In the genomic region with DNA sequence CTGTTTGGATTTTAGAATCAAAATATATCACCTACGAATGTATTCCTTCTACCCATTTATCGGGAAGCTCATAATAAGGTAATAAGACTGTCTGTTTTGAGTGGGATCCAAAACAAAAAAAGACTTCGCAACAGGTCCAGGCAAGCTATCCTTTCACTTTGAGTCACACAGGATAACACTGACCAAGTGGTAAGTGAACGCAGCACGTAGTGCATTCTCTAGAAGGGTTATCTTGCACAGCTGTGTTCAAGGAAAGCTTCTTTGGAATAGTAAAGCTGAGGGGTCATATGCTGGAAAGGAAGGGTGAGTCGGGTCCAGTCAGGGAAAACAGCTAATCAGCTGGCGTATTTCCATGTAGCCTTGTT, we compare ENCODE assay signal across 9 cellular contexts. TPM values are rescaled to one million over a fixed set of nuclear protein-coding genes. Genes with fewer than 3 reads are reported as not detected.
DNase-seq lines count a peak whose midpoint lies in the region; ATAC-seq and TF ChIP-seq lines count a peak whose summit lies in the region.
"Had no signal": no experiment of that assay in that cellular context is flagged by ENCODE, and none has a peak within 500 bp of the region (broad histone marks: within the 10 kb centered on the region; RNA-seq: fewer than 3 reads in every experiment).

No MANE protein-coding gene starts in this region.

- H3K4me3 Mint-ChIP-seq in GM23338 (peak overlapping the region; percentile 85), brain (peak overlapping the region; percentile 81 to 91 (median 84))

- H3K9me2 ChIP-seq in GM23338 (ENCODE audit: insufficient read depth) = no peaks in the 10 kb centered on the region

- H3K4me1 Mint-ChIP-seq in GM23338 = peaks cover 34% of the 10 kb centered on the region
- H3K4me1 Mint-ChIP-seq in brain = peaks cover 51% of the 10 kb centered on the region

- H3K36me3 Mint-ChIP-seq in GM23338 (ENCODE audit: low read depth) (no peaks in the 10 kb centered on the region), brain (no peaks in the 10 kb centered on the region)

- H3F3A ChIP-seq in GM23338 (replicated peaks; ENCODE audit: low read depth) = no peaks in the 10 kb centered on the region

- H3K27me3 Mint-ChIP-seq in GM23338 (ENCODE audit: insufficient read depth, low read depth, poor library complexity) (peaks cover 66% of the 10 kb centered on the region), brain (peaks cover 49% of the 10 kb centered on the region)

- H3K9me3 Mint-ChIP-seq in GM23338 (no peaks in the 10 kb centered on the region), brain (peaks cover 0 to 2% (median 0%) of the 10 kb centered on the region in 5 experiments)
- H3K9me3 Mint-ChIP-seq: activated T-helper 2 cell treated with anti-CD3 and anti-CD28 coated beads, Interferon-gamma antibody, Interleukin-2, Interleukin-4, amounts not matched to agents 10 μg/mL and 5 μg/mL and 100 μg/mL, durations not matched to agents 14 hours and 24 hours and 36 hours had no signal

- H3K27me3 ChIP-seq in ACC112 (ENCODE audit: insufficient read depth, low read length) (peaks cover 40% of the 10 kb centered on the region), GM23338 (ENCODE audit: insufficient read depth) (peaks cover 88% of the 10 kb centered on the region), lower lobe of right lung (ENCODE audit: low read depth) (peaks cover 11% of the 10 kb centered on the region)

- H3K9me3 ChIP-seq in lower lobe of right lung = no peaks in the 10 kb centered on the region

- intact Hi-C loops in lower lobe of right lung (cut with DNase I) = no loop called here

- H2AFZ ChIP-seq in ACC112 (ENCODE audit: low read length, unreplicated experiment) (peak overlapping the region; percentile 80), GM23338 (peak overlapping the region; percentile 95; the same call in 1 of the 2 replicates)

- peak overlapping the region; percentile 77 for H3K4me3 ChIP-seq in ACC112 (ENCODE audit: low read depth, low read length)
- H3K4me3 ChIP-seq in GM23338 = peak overlapping the region; percentile 76
- peak overlapping the region; percentile 54 for H3K4me3 ChIP-seq in lower lobe of right lung

- H3K79me2 ChIP-seq in ACC112 (ENCODE audit: control insufficient read depth, insufficient read depth, low read length, unreplicated experiment) (no peaks in the 10 kb centered on the region), GM23338 (replicated peaks; ENCODE audit: insufficient read depth) (no peaks in the 10 kb centered on the region)

- H3K27ac Mint-ChIP-seq in GM23338 (no peak overlapping the region), brain (peak overlapping the region in 1 of 5 experiments; percentile 33)
- H3K27ac Mint-ChIP-seq: activated T-helper 2 cell treated with anti-CD3 and anti-CD28 coated beads, Interferon-gamma antibody, Interleukin-2, Interleukin-4, amounts not matched to agents 10 μg/mL and 5 μg/mL and 100 μg/mL, durations not matched to agents 14 hours and 24 hours and 36 hours had no signal

- peak overlapping the region; percentile 88 for H3K4me2 ChIP-seq in GM23338

- no peak for ATAC-seq in GM23338
- peak in 1 of 2 donors; percentile 57 for ATAC-seq in lower lobe of right lung
- ATAC-seq in HG02973 (IDR thresholded peaks at IDR 0.05; ENCODE audit: unreplicated experiment) = no peak
- no peak for ATAC-seq in HG03571 (IDR thresholded peaks at IDR 0.05; ENCODE audit: unreplicated experiment)

- H3K36me3 ChIP-seq in ACC112 (ENCODE audit: insufficient read depth, low read length) = no peaks in the 10 kb centered on the region
- no peaks in the 10 kb centered on the region for H3K36me3 ChIP-seq in GM23338 (ENCODE audit: insufficient read depth)
- no peaks in the 10 kb centered on the region for H3K36me3 ChIP-seq in lower lobe of right lung

- DNase-seq in GM23338 (ENCODE audit: low spot score) (no peak), lower lobe of right lung (no peak), NCI-H1694 (lab: John Stamatoyannopoulos, UW) (no peak), NCI-H2227 treated with DMSO at 0.1 percent for 48 hours (lab: John Stamatoyannopoulos, UW) (no peak)

- TF ChIP-seq CTCF in GM23338 (conservative IDR thresholded peaks at IDR 0.05; ENCODE audit: low read depth in 2 of 2) = no peak
- TF ChIP-seq CTCF in brain (conservative IDR thresholded peaks at IDR 0.05) = no peak
- TF ChIP-seq CTCF in lower lobe of right lung (IDR thresholded peaks at IDR 0.05) = no peak

- no peaks in the 10 kb centered on the region; the same call in none of the 2 replicates for H4K20me1 ChIP-seq in GM23338 (replicated peaks; ENCODE audit: insufficient read depth)

- H3K27ac ChIP-seq in ACC112 (ENCODE audit: low read depth, low read length) (no peak overlapping the region), GM23338 (ENCODE audit: low read depth) (no peak overlapping the region), lower lobe of right lung (peak overlapping the region; percentile 81)

- H3K4me1 ChIP-seq in ACC112 (ENCODE audit: control insufficient read depth, insufficient read depth, low read length, unreplicated experiment) (peaks cover 5% of the 10 kb centered on the region), GM23338 (ENCODE audit: insufficient read depth) (peaks cover 14% of the 10 kb centered on the region; the same call in 1 of the 2 replicates), lower lobe of right lung (peaks cover 24% of the 10 kb centered on the region)

TF ChIP-seq in GM23338, 12 proteins besides CTCF, POLR2A, EP300 and RAD21 (continues in another document):
- TF ChIP-seq ZNF114 (CRISPR knock-in tag; IDR thresholded peaks at IDR 0.05) (no peak), ZNF331 (CRISPR knock-in tag; IDR thresholded peaks at IDR 0.05; ENCODE audit: low read depth) (no peak), CREB1 (CRISPR knock-in tag; IDR thresholded peaks at IDR 0.05; ENCODE audit: low read depth) (no peak), NANOG (IDR thresholded peaks at IDR 0.05; ENCODE audit: borderline replicate concordance) (no peak), EZH2 (IDR thresholded peaks at IDR 0.05; ENCODE audit: low read depth, unreplicated experiment) (no peak), JUNB (IDR thresholded peaks at IDR 0.05; ENCODE audit: unreplicated experiment) (no peak), EZH2phosphoT487 (IDR thresholded peaks at IDR 0.05; ENCODE audit: unreplicated experiment) (no peak), STAT1 (IDR thresholded peaks at IDR 0.05; ENCODE audit: unreplicated experiment) (no peak)
- TF ChIP-seq, protein P1, sequence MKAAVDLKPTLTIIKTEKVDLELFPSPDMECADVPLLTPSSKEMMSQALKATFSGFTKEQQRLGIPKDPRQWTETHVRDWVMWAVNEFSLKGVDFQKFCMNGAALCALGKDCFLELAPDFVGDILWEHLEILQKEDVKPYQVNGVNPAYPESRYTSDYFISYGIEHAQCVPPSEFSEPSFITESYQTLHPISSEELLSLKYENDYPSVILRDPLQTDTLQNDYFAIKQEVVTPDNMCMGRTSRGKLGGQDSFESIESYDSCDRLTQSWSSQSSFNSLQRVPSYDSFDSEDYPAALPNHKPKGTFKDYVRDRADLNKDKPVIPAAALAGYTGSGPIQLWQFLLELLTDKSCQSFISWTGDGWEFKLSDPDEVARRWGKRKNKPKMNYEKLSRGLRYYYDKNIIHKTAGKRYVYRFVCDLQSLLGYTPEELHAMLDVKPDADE (IDR thresholded peaks at IDR 0.05) = no peak
- TF ChIP-seq, protein P2, sequence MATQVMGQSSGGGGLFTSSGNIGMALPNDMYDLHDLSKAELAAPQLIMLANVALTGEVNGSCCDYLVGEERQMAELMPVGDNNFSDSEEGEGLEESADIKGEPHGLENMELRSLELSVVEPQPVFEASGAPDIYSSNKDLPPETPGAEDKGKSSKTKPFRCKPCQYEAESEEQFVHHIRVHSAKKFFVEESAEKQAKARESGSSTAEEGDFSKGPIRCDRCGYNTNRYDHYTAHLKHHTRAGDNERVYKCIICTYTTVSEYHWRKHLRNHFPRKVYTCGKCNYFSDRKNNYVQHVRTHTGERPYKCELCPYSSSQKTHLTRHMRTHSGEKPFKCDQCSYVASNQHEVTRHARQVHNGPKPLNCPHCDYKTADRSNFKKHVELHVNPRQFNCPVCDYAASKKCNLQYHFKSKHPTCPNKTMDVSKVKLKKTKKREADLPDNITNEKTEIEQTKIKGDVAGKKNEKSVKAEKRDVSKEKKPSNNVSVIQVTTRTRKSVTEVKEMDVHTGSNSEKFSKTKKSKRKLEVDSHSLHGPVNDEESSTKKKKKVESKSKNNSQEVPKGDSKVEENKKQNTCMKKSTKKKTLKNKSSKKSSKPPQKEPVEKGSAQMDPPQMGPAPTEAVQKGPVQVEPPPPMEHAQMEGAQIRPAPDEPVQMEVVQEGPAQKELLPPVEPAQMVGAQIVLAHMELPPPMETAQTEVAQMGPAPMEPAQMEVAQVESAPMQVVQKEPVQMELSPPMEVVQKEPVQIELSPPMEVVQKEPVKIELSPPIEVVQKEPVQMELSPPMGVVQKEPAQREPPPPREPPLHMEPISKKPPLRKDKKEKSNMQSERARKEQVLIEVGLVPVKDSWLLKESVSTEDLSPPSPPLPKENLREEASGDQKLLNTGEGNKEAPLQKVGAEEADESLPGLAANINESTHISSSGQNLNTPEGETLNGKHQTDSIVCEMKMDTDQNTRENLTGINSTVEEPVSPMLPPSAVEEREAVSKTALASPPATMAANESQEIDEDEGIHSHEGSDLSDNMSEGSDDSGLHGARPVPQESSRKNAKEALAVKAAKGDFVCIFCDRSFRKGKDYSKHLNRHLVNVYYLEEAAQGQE (IDR thresholded peaks at IDR 0.05; ENCODE audit: unreplicated experiment) = no peak

RNA-seq across cellular contexts. Expression of a gene that starts 22.3 kb away (rescaled TPM):
- 0.24 TPM in 1 of 2 replicates, not detected in the other for total RNA-seq in GM23338 (2014; rRNA removed; shearing (Covaris generic))
- 0.61 TPM in 2 replicates for polyA plus RNA-seq in GM23338 (2016; fragmentation: Nextera tagmentation; extraction: Ambion mirVana)
- 643 TPM for polyA plus RNA-seq in brain (ENCODE audit: insufficient read depth, low read depth, low replicate concordance)
- 99.1 TPM for total RNA-seq in lower lobe of right lung

RNA-seq across cellular contexts. Expression of a gene that starts 34.7 kb away (rescaled TPM):
- not detected in 2 replicates for total RNA-seq in GM23338 (2014; rRNA removed; shearing (Covaris generic))
- polyA plus RNA-seq in GM23338 (2016; fragmentation: Nextera tagmentation; extraction: Ambion mirVana) (0.19 TPM in 1 of 2 replicates, not detected in the other), brain (ENCODE audit: insufficient read depth, low read depth, low replicate concordance) (not detected)
- total RNA-seq in lower lobe of right lung = 30.5 TPM
- total RNA-seq: activated T-helper 2 cell treated with anti-CD3 and anti-CD28 coated beads, Interferon-gamma antibody, Interleukin-2, Interleukin-4, amounts not matched to agents 10 μg/mL and 5 μg/mL and 100 μg/mL, durations not matched to agents 14 hours and 24 hours and 36 hours had no signal

RNA-seq across cellular contexts. Expression of a gene that starts 43.7 kb away (rescaled TPM):
- total RNA-seq in GM23338 (2014; rRNA removed; shearing (Covaris generic)) = 3.2 and 7.4 TPM in 2 replicates
- polyA plus RNA-seq in GM23338 (2016; fragmentation: Nextera tagmentation; extraction: Ambion mirVana) (14.9 and 18.6 TPM in 2 replicates), brain (ENCODE audit: insufficient read depth, low read depth, low replicate concordance) (14.8 TPM)
- 8.5 TPM for total RNA-seq in lower lobe of right lung

RNA-seq across cellular contexts. Expression of a gene that starts 43.9 kb away (rescaled TPM):
- 1.5 and 1.7 TPM in 2 replicates for total RNA-seq in GM23338 (2014; rRNA removed; shearing (Covaris generic))
- polyA plus RNA-seq in GM23338 (2016; fragmentation: Nextera tagmentation; extraction: Ambion mirVana) (0.85 and 1.1 TPM in 2 replicates), brain (ENCODE audit: insufficient read depth, low read depth, low replicate concordance) (9.3 TPM)
- 41.4 TPM for total RNA-seq in lower lobe of right lung

RNA-seq across cellular contexts. Expression of a gene that starts 44.7 kb away (rescaled TPM):
- not detected in 2 replicates for total RNA-seq in GM23338 (2014; rRNA removed; shearing (Covaris generic))
- 0.32 and 0.50 TPM in 2 replicates for polyA plus RNA-seq in GM23338 (2016; fragmentation: Nextera tagmentation; extraction: Ambion mirVana)
- 42.0 TPM for polyA plus RNA-seq in brain (ENCODE audit: insufficient read depth, low read depth, low replicate concordance)
- total RNA-seq in lower lobe of right lung = 131 TPM

Comparison
In these comparisons a context has a peak if more than half of its experiments do, and no peak if none do; other contexts are left out.
1. RNA of a gene that starts 22.3 kb away (total RNA-seq): 99.1 TPM in lower lobe of right lung (single experiment); 0.24 TPM in GM23338; every median in the first group is over 10 times any median in the second.
2. RNA of a gene that starts 34.7 kb away (total RNA-seq): 30.5 TPM in lower lobe of right lung (single experiment); not detected in GM23338; every median in the first group is over 10 times any median in the second.
3. Peak in every context shown above with its lines, with median percentiles within 50 percentile points of each other: H3K4me3 ChIP-seq.